In genomic region chr12:82804601-82805000, GRCh38 we compare ENCODE assay signal across 21 cellular contexts.
"Had no signal": no experiment of that assay in that cellular context is flagged by ENCODE, and none has a peak within 500 bp of the region (broad histone marks: within the 10 kb centered on the region; RNA-seq: fewer than 3 reads in every experiment).

No MANE protein-coding gene starts in this region.

- ATAC-seq: heart left ventricle; mucosa of descending colon; naive thymus-derived CD8-positive, alpha-beta T cell; stimulated activated naive B cell treated with anti-CD40 and anti-IgM and Interleukin-4, amounts not matched to agents 10 μg/mL and 1 μg/mL and 100 μg/mL, for 72 hours; stimulated activated naive CD8-positive, alpha-beta T cell treated with anti-CD3 and anti-CD28 coated beads, Interleukin-15, amount 100 ng/mL, for 72 hours had no signal

- H3K4me3 Mint-ChIP-seq: dendritic cell treated with granulocyte-macrophage colony-stimulating factor and Interleukin-4, amounts not matched to agents 40 ng/mL and 50 ng/mL, for 4 days; endodermal cell; naive thymus-derived CD8-positive, alpha-beta T cell; stimulated activated naive B cell treated with anti-CD40 and anti-IgM and Interleukin-4, amounts not matched to agents 10 μg/mL and 1 μg/mL and 100 μg/mL, for 72 hours; stimulated activated naive CD8-positive, alpha-beta T cell treated with anti-CD3 and anti-CD28 coated beads, Interleukin-15, amount 100 ng/mL, for 72 hours had no signal

- H3K4me1 Mint-ChIP-seq: naive thymus-derived CD8-positive, alpha-beta T cell; stimulated activated naive B cell treated with anti-CD40 and anti-IgM and Interleukin-4, amounts not matched to agents 10 μg/mL and 1 μg/mL and 100 μg/mL, for 72 hours; stimulated activated naive CD8-positive, alpha-beta T cell treated with anti-CD3 and anti-CD28 coated beads, Interleukin-15, amount 100 ng/mL, for 72 hours had no signal

- DNase-seq: endodermal cell; heart left ventricle; islet precursor cell; left ventricle myocardium inferior; mucosa of descending colon; naive thymus-derived CD8-positive, alpha-beta T cell; posterior cingulate gyrus; sigmoid colon; stimulated activated CD4-positive, alpha-beta T cell treated with anti-CD3 and anti-CD28 coated beads, Interleukin-2, amount 100 ng/mL, for 24 hours; stimulated activated CD4-positive, alpha-beta T cell treated with anti-CD3 and anti-CD28 coated beads, Interleukin-4, amount 100 ng/mL, for 4 hours; stimulated activated naive B cell treated with anti-CD40 and anti-IgM and Interleukin-4, amounts not matched to agents 10 μg/mL and 1 μg/mL and 100 μg/mL, for 72 hours; stimulated activated naive CD8-positive, alpha-beta T cell treated with anti-CD3 and anti-CD28 coated beads, Interleukin-15, amount 100 ng/mL, for 72 hours; substantia nigra; transverse colon; uterus had no signal

- H3K9me3 ChIP-seq: heart left ventricle, left ventricle myocardium inferior, mucosa of descending colon, neutrophil, right atrium auricular region, sigmoid colon, thoracic aorta, transverse colon, uterus had no signal

- H3K27me3 ChIP-seq: heart left ventricle, neutrophil, right atrium auricular region, sigmoid colon, transverse colon, uterus had no signal

- H3K36me3 Mint-ChIP-seq: naive thymus-derived CD8-positive, alpha-beta T cell had no signal

- H3K4me1 ChIP-seq: heart left ventricle, left ventricle myocardium inferior, right atrium auricular region, uterus had no signal

- H3K27ac Mint-ChIP-seq: dendritic cell treated with granulocyte-macrophage colony-stimulating factor and Interleukin-4, amounts not matched to agents 40 ng/mL and 50 ng/mL, for 4 days; endodermal cell; naive thymus-derived CD8-positive, alpha-beta T cell; stimulated activated naive B cell treated with anti-CD40 and anti-IgM and Interleukin-4, amounts not matched to agents 10 μg/mL and 1 μg/mL and 100 μg/mL, for 72 hours; stimulated activated naive CD8-positive, alpha-beta T cell treated with anti-CD3 and anti-CD28 coated beads, Interleukin-15, amount 100 ng/mL, for 72 hours had no signal

- H3K27ac ChIP-seq: heart left ventricle, left ventricle myocardium inferior, neutrophil, right atrium auricular region, sigmoid colon, thoracic aorta, transverse colon, uterus had no signal

- H3K27me3 Mint-ChIP-seq: dendritic cell treated with granulocyte-macrophage colony-stimulating factor and Interleukin-4, amounts not matched to agents 40 ng/mL and 50 ng/mL, for 4 days; stimulated activated naive B cell treated with anti-CD40 and anti-IgM and Interleukin-4, amounts not matched to agents 10 μg/mL and 1 μg/mL and 100 μg/mL, for 72 hours; stimulated activated naive CD8-positive, alpha-beta T cell treated with anti-CD3 and anti-CD28 coated beads, Interleukin-15, amount 100 ng/mL, for 72 hours had no signal

- H3K4me3 ChIP-seq: heart left ventricle, left ventricle myocardium inferior, lung, mucosa of descending colon, right atrium auricular region, sigmoid colon, skin epidermis, thoracic aorta, transverse colon, uterus had no signal

- H3K36me3 ChIP-seq: heart left ventricle, left ventricle myocardium inferior, neutrophil, right atrium auricular region, thoracic aorta, transverse colon, uterus had no signal

- H3K9me3 Mint-ChIP-seq: dendritic cell treated with granulocyte-macrophage colony-stimulating factor and Interleukin-4, amounts not matched to agents 40 ng/mL and 50 ng/mL, for 4 days; naive thymus-derived CD8-positive, alpha-beta T cell; stimulated activated naive CD8-positive, alpha-beta T cell treated with anti-CD3 and anti-CD28 coated beads, Interleukin-15, amount 100 ng/mL, for 72 hours had no signal
